In genomic region chr5:179731791-179732411, GRCh38 we compare ENCODE assay signal across 1 cellular context.
TF ChIP-seq lines count a peak whose summit lies in the region.

No MANE protein-coding gene starts in this region.

TF ChIP-seq in WTC11, 78 proteins besides CTCF, POLR2A, EP300 and RAD21 (continued from another document):
- TF ChIP-seq, protein P1, sequence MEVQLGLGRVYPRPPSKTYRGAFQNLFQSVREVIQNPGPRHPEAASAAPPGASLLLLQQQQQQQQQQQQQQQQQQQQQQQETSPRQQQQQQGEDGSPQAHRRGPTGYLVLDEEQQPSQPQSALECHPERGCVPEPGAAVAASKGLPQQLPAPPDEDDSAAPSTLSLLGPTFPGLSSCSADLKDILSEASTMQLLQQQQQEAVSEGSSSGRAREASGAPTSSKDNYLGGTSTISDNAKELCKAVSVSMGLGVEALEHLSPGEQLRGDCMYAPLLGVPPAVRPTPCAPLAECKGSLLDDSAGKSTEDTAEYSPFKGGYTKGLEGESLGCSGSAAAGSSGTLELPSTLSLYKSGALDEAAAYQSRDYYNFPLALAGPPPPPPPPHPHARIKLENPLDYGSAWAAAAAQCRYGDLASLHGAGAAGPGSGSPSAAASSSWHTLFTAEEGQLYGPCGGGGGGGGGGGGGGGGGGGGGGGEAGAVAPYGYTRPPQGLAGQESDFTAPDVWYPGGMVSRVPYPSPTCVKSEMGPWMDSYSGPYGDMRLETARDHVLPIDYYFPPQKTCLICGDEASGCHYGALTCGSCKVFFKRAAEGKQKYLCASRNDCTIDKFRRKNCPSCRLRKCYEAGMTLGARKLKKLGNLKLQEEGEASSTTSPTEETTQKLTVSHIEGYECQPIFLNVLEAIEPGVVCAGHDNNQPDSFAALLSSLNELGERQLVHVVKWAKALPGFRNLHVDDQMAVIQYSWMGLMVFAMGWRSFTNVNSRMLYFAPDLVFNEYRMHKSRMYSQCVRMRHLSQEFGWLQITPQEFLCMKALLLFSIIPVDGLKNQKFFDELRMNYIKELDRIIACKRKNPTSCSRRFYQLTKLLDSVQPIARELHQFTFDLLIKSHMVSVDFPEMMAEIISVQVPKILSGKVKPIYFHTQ (CRISPR knock-in tag; IDR thresholded peaks at IDR 0.05), result no peak
